10 cellular contexts compared by ENCODE assay signal in genomic region chr10:35306852-35307251, GRCh38. TPM values are rescaled to one million over a fixed set of nuclear protein-coding genes. Genes with fewer than 3 reads are reported as not detected.
DNase-seq lines count a peak whose midpoint lies in the region; ATAC-seq and TF ChIP-seq lines count a peak whose summit lies in the region.
"Had no signal": no experiment of that assay in that cellular context is flagged by ENCODE, and none has a peak within 500 bp of the region (broad histone marks: within the 10 kb centered on the region; RNA-seq: fewer than 3 reads in every experiment).

No MANE protein-coding gene starts in this region.

- in situ Hi-C loops in transverse colon (cut with MboI; ENCODE audit: low pct_ligation_motif_present in 1 of 4, low pct_unique_long_range_greater_than_20kb in 1 of 4, low sequenced_read_pairs in 3 of 4), result no loop called here

- ATAC-seq in HG03039 (IDR thresholded peaks at IDR 0.05; ENCODE audit: unreplicated experiment), result no peak

- H3K4me3 ChIP-seq in hepatocyte, result no peak overlapping the region
- H3K4me3 ChIP-seq in transverse colon, result no peak overlapping the region

- intact Hi-C loops in activated CD4-positive, alpha-beta memory T cell treated with anti-CD3 and anti-CD28 coated beads for 36 hours (cut with micrococcal nuclease), result no loop called here
- intact Hi-C loops in transverse colon (cut with DNase I; ENCODE audit: low total_unique reads), result no loop called here

- no peaks in the 10 kb centered on the region for H3K36me3 Mint-ChIP-seq in activated CD4-positive, alpha-beta memory T cell treated with anti-CD3 and anti-CD28 coated beads for 36 hours
- H3K36me3 Mint-ChIP-seq in activated CD4-positive, alpha-beta memory T cell treated with anti-CD3 and anti-CD28 coated beads, Interleukin-2, amount 10 ng/mL, durations not matched to agents 7 days and 5 days (ENCODE audit: low read depth), result no peaks in the 10 kb centered on the region
- no peaks in the 10 kb centered on the region for H3K36me3 Mint-ChIP-seq in progenitor cell of endocrine pancreas (ENCODE audit: insufficient read depth)
- H3K36me3 Mint-ChIP-seq: memory B cell had no signal

- H3K27me3 ChIP-seq in hepatocyte (no peaks in the 10 kb centered on the region), transverse colon (no peaks in the 10 kb centered on the region)

- no peaks in the 10 kb centered on the region for H3K36me3 ChIP-seq in hepatocyte (replicated peaks; ENCODE audit: insufficient read depth, low read depth)
- no peaks in the 10 kb centered on the region for H3K36me3 ChIP-seq in transverse colon

- H3K9me3 ChIP-seq in hepatocyte (ENCODE audit: low read depth) (no peaks in the 10 kb centered on the region), transverse colon (no peaks in the 10 kb centered on the region)

- WGBS in hepatocyte (ENCODE audit: low lambda C conversion rate, missing lambda C conversion rate), result 38% methylated on average over 9 of the region's 9 CpGs
- WGBS in transverse colon (ENCODE audit: low coverage in 1 of 2), 2 donors, result 30 to 44% methylated on average over 2 to 9 of the region's 9 CpGs

- H3K27ac Mint-ChIP-seq in activated CD4-positive, alpha-beta memory T cell treated with anti-CD3 and anti-CD28 coated beads for 36 hours, result no peak overlapping the region
- H3K27ac Mint-ChIP-seq in activated CD4-positive, alpha-beta memory T cell treated with anti-CD3 and anti-CD28 coated beads, Interleukin-2, amount 10 ng/mL, durations not matched to agents 7 days and 5 days, result no peak overlapping the region
- H3K27ac Mint-ChIP-seq in progenitor cell of endocrine pancreas, result no peak overlapping the region
- H3K27ac Mint-ChIP-seq: memory B cell had no signal

- TF ChIP-seq EP300 in transverse colon (IDR thresholded peaks at IDR 0.05; ENCODE audit: low read depth), result no peak

- H3K9me2 ChIP-seq in hepatocyte (replicated peaks; ENCODE audit: insufficient read depth), result no peaks in the 10 kb centered on the region

- no peak overlapping the region for H3K4me3 Mint-ChIP-seq in activated CD4-positive, alpha-beta memory T cell treated with anti-CD3 and anti-CD28 coated beads for 36 hours
- H3K4me3 Mint-ChIP-seq in activated CD4-positive, alpha-beta memory T cell treated with anti-CD3 and anti-CD28 coated beads, Interleukin-2, amount 10 ng/mL, durations not matched to agents 7 days and 5 days, result no peak overlapping the region
- H3K4me3 Mint-ChIP-seq in progenitor cell of endocrine pancreas (ENCODE audit: low read depth), result no peak overlapping the region
- H3K4me3 Mint-ChIP-seq: memory B cell had no signal

- no peaks in the 10 kb centered on the region for H3K9me3 Mint-ChIP-seq in activated CD4-positive, alpha-beta memory T cell treated with anti-CD3 and anti-CD28 coated beads for 36 hours
- no peaks in the 10 kb centered on the region for H3K9me3 Mint-ChIP-seq in activated CD4-positive, alpha-beta memory T cell treated with anti-CD3 and anti-CD28 coated beads, Interleukin-2, amount 10 ng/mL, durations not matched to agents 7 days and 5 days
- no peaks in the 10 kb centered on the region for H3K9me3 Mint-ChIP-seq in progenitor cell of endocrine pancreas (ENCODE audit: low read depth)
- H3K9me3 Mint-ChIP-seq: memory B cell had no signal

- TF ChIP-seq POLR2A in transverse colon (IDR thresholded peaks at IDR 0.05), result no peak

- DNase-seq in activated CD4-positive, alpha-beta memory T cell treated with anti-CD3 and anti-CD28 coated beads for 36 hours, result peak; percentile 19
- DNase-seq in activated CD4-positive, alpha-beta memory T cell treated with anti-CD3 and anti-CD28 coated beads, Interleukin-2, amount 10 ng/mL, durations not matched to agents 7 days and 5 days, result no peak
- DNase-seq in hepatocyte (ENCODE audit: low spot score) (peak; percentile 77), transverse colon (peak; percentile 27), OCI-M2 (lab: John Stamatoyannopoulos, UW; ENCODE audit: unreplicated experiment) (no peak), progenitor cell of endocrine pancreas (ENCODE audit: low spot score, unreplicated experiment) (no peak)
- DNase-seq: AML-193 had no signal

- no peaks in the 10 kb centered on the region for H4K20me1 ChIP-seq in hepatocyte (ENCODE audit: insufficient read depth, poor library complexity, severe bottlenecking)

- POLR2A ChIA-PET in activated CD4-positive, alpha-beta memory T cell treated with anti-CD3 and anti-CD28 coated beads for 36 hours (lab: Charles Lee), result no interaction called here
- POLR2A ChIA-PET in activated CD4-positive, alpha-beta memory T cell treated with anti-CD3 and anti-CD28 coated beads, Interleukin-2, amount 10 ng/mL, durations not matched to agents 7 days and 5 days (lab: Charles Lee), result no interaction called here

- H2AFZ ChIP-seq in hepatocyte, result no peak overlapping the region

- H3K4me1 ChIP-seq in hepatocyte (ENCODE audit: insufficient read depth), result no peaks in the 10 kb centered on the region
- H3K4me1 ChIP-seq in transverse colon, result no peaks in the 10 kb centered on the region

- H3K4me1 Mint-ChIP-seq in activated CD4-positive, alpha-beta memory T cell treated with anti-CD3 and anti-CD28 coated beads for 36 hours (ENCODE audit: low read depth), result no peaks in the 10 kb centered on the region
- no peaks in the 10 kb centered on the region for H3K4me1 Mint-ChIP-seq in activated CD4-positive, alpha-beta memory T cell treated with anti-CD3 and anti-CD28 coated beads, Interleukin-2, amount 10 ng/mL, durations not matched to agents 7 days and 5 days
- H3K4me1 Mint-ChIP-seq in progenitor cell of endocrine pancreas (ENCODE audit: low read depth), result peaks cover 10% of the 10 kb centered on the region

- no peaks in the 10 kb centered on the region for H3K79me2 ChIP-seq in hepatocyte

- CTCF ChIA-PET in activated CD4-positive, alpha-beta memory T cell treated with anti-CD3 and anti-CD28 coated beads for 36 hours (lab: Charles Lee), result interaction anchor here (1.3 kb wide), 1 partner anchor 187 kb away, joined by 4 read pairs; no protein-coding TSS in a partner anchor
- CTCF ChIA-PET in activated CD4-positive, alpha-beta memory T cell treated with anti-CD3 and anti-CD28 coated beads, Interleukin-2, amount 10 ng/mL, durations not matched to agents 7 days and 5 days (lab: Charles Lee), result no interaction called here

- H3K27me3 Mint-ChIP-seq in activated CD4-positive, alpha-beta memory T cell treated with anti-CD3 and anti-CD28 coated beads for 36 hours, result peaks cover 19% of the 10 kb centered on the region
- peaks cover 16% of the 10 kb centered on the region for H3K27me3 Mint-ChIP-seq in activated CD4-positive, alpha-beta memory T cell treated with anti-CD3 and anti-CD28 coated beads, Interleukin-2, amount 10 ng/mL, durations not matched to agents 7 days and 5 days
- no peaks in the 10 kb centered on the region for H3K27me3 Mint-ChIP-seq in progenitor cell of endocrine pancreas

- H3K4me2 ChIP-seq in hepatocyte, result peak overlapping the region; percentile 9

- H3K27ac ChIP-seq in VCaP (peak overlapping the region; percentile 9), hepatocyte (peak overlapping the region; percentile 60), transverse colon (no peak overlapping the region)

- no peak for TF ChIP-seq CTCF in VCaP (conservative IDR thresholded peaks at IDR 0.05)
- no peak for TF ChIP-seq CTCF in hepatocyte (IDR thresholded peaks at IDR 0.05; ENCODE audit: poor library complexity)
- no peak for TF ChIP-seq CTCF in transverse colon (IDR thresholded peaks at IDR 0.05)
- no peak for TF ChIP-seq CTCF in progenitor cell of endocrine pancreas (IDR thresholded peaks at IDR 0.05; ENCODE audit: unreplicated experiment)

RNA-seq across cellular contexts. Expression of gene CCNY, which starts 29.5 kb away (rescaled TPM):
- total RNA-seq in activated CD4-positive, alpha-beta memory T cell treated with anti-CD3 and anti-CD28 coated beads for 36 hours, result 10 to 100 TPM; 34.6 to 36.2 TPM
- 10 to 100 TPM; 49.3 to 56.7 TPM for total RNA-seq in activated CD4-positive, alpha-beta memory T cell treated with anti-CD3 and anti-CD28 coated beads, Interleukin-2, amount 10 ng/mL, durations not matched to agents 7 days and 5 days
- 51.1 and 51.5 TPM in 2 replicates for total RNA-seq in hepatocyte
- polyA plus RNA-seq in hepatocyte, result 51.3 and 55.8 TPM in 2 replicates
- 10 to 100 TPM; 19.5 to 53.9 (median 41.4) TPM for total RNA-seq in transverse colon
- 59.4 and 60.7 TPM in 2 replicates for total RNA-seq in progenitor cell of endocrine pancreas

Comparison
In these comparisons a context has a peak if more than half of its experiments do, and no peak if none do; other contexts are left out.
1. DNase-seq: peak in activated CD4-positive, alpha-beta memory T cell treated with anti-CD3 and anti-CD28 coated beads for 36 hours (single experiment), hepatocyte (single experiment) and transverse colon (single experiment); none in activated CD4-positive, alpha-beta memory T cell treated with anti-CD3 and anti-CD28 coated beads, Interleukin-2, amount 10 ng/mL, durations not matched to agents 7 days and 5 days (single experiment), OCI-M2 (single experiment) and progenitor cell of endocrine pancreas (single experiment).
2. H3K27ac ChIP-seq: peak in VCaP (single experiment) and hepatocyte (single experiment); none in transverse colon (0 of 4).